ENCODE assay signal across 8 cellular contexts in genomic region chr5:37738057-37738691, GRCh38.
A peak's percentile ranks its signal among the peaks of the same experiment; 100 is the strongest.
DNase-seq lines count a peak whose midpoint lies in the region; ATAC-seq and TF ChIP-seq lines count a peak whose summit lies in the region.

No MANE protein-coding gene starts in this region.

- peaks cover 5% of the 10 kb centered on the region; the same call in 1 of the 2 replicates for H3K4me1 ChIP-seq in Panc1 (ENCODE audit: control insufficient read depth, insufficient read depth, low read length)

- H3K27ac Mint-ChIP-seq in stimulated activated naive CD8-positive, alpha-beta T cell treated with anti-CD3 and anti-CD28 coated beads, Interleukin-15, Interleukin-2, amounts not matched to agents 100 ng/mL and 50 ng/mL, for 24 hours: peak overlapping the region; percentile 52

- peak overlapping the region; percentile 42; the same call in 1 of the 2 replicates for H3K27ac ChIP-seq in Panc1 (ENCODE audit: low read length)

- no peaks in the 10 kb centered on the region for H3K27me3 ChIP-seq in Panc1 (ENCODE audit: control insufficient read depth, insufficient read depth, low read length)

- peak; percentile 84 for ATAC-seq in GM19372 (IDR thresholded peaks at IDR 0.05; ENCODE audit: low read depth, unreplicated experiment)
- ATAC-seq in HG03432 (IDR thresholded peaks at IDR 0.05; ENCODE audit: unreplicated experiment): peak; percentile 92
- ATAC-seq in Panc1: peak; percentile 81

- in situ Hi-C loops in Panc1 (cut with HindIII; ENCODE audit: low pct_unique_long_range_greater_than_20kb, low sequenced_read_pairs): no loop called here

- H3K27me3 Mint-ChIP-seq in stimulated activated naive CD8-positive, alpha-beta T cell treated with anti-CD3 and anti-CD28 coated beads, Interleukin-15, Interleukin-2, amounts not matched to agents 100 ng/mL and 50 ng/mL, for 24 hours: no peaks in the 10 kb centered on the region

- no peak overlapping the region for H3K4me3 ChIP-seq in Panc1 (ENCODE audit: low read depth in 2 of 2, low read length in 2 of 2)

- DNase-seq in COLO829 (ENCODE audit: low spot score): peak; percentile 46
- peak; percentile 91 for DNase-seq in Panc1 (ENCODE audit: low read depth, low spot score)
- peak; percentile 14 to 62 for DNase-seq in erythroblast (lab: John Stamatoyannopoulos, UW)
- no peak for DNase-seq in activated naive CD4-positive, alpha-beta T cell treated with Interleukin-2 at 50 U/mL for 16 hours
- no peak for DNase-seq in activated CD4-positive, CD25-positive, alpha-beta regulatory T cell (lab: John Stamatoyannopoulos, UW)

- CTCF ChIA-PET in Panc1 (lab: Charles Lee): interaction anchor here (0.7 kb wide), 1 partner anchor 288 kb away, joined by 3 read pairs; no protein-coding TSS in a partner anchor

- H3K36me3 Mint-ChIP-seq in stimulated activated naive CD8-positive, alpha-beta T cell treated with anti-CD3 and anti-CD28 coated beads, Interleukin-15, Interleukin-2, amounts not matched to agents 100 ng/mL and 50 ng/mL, for 24 hours (ENCODE audit: low read depth): peaks cover 58% of the 10 kb centered on the region

- POLR2A ChIA-PET in Panc1 (lab: Charles Lee): interaction anchor here (0.6 kb wide), 1 partner anchor 429 kb away, joined by 6 read pairs; no protein-coding TSS in a partner anchor

- H3K36me3 ChIP-seq in Panc1 (ENCODE audit: control insufficient read depth, insufficient read depth, low read length): no peaks in the 10 kb centered on the region

- no peaks in the 10 kb centered on the region for H3K9me3 ChIP-seq in Panc1 (ENCODE audit: control insufficient read depth, insufficient read depth, low read depth, low read length)

- no peak for TF ChIP-seq CTCF in Panc1 (IDR thresholded peaks at IDR 0.05)

- BruUV-seq in Panc1 (replicated peaks; lab: Mats Ljungman, UMichigan): no TSS peak

- intact Hi-C loops in Panc1 (cut with micrococcal nuclease; ENCODE audit: unreplicated experiment): no loop called here

- H3K9me3 Mint-ChIP-seq in stimulated activated naive CD8-positive, alpha-beta T cell treated with anti-CD3 and anti-CD28 coated beads, Interleukin-15, Interleukin-2, amounts not matched to agents 100 ng/mL and 50 ng/mL, for 24 hours: no peaks in the 10 kb centered on the region

- H3K4me3 Mint-ChIP-seq in stimulated activated naive CD8-positive, alpha-beta T cell treated with anti-CD3 and anti-CD28 coated beads, Interleukin-15, Interleukin-2, amounts not matched to agents 100 ng/mL and 50 ng/mL, for 24 hours: no peak overlapping the region

- peaks cover 18% of the 10 kb centered on the region for H3K4me1 Mint-ChIP-seq in stimulated activated naive CD8-positive, alpha-beta T cell treated with anti-CD3 and anti-CD28 coated beads, Interleukin-15, Interleukin-2, amounts not matched to agents 100 ng/mL and 50 ng/mL, for 24 hours (ENCODE audit: low read depth)

- no peak for TF ChIP-seq POLR2A in erythroblast (IDR thresholded peaks at IDR 0.05; ENCODE audit: low read length)

Comparison
In these comparisons a context has a peak if more than half of its experiments do, and no peak if none do; other contexts are left out.
1. DNase-seq: peak in COLO829 (single experiment), Panc1 (single experiment) and erythroblast (2 of 2); none in activated naive CD4-positive, alpha-beta T cell treated with Interleukin-2 at 50 U/mL for 16 hours (single experiment) and activated CD4-positive, CD25-positive, alpha-beta regulatory T cell (0 of 4).
2. Peak in every context shown above with its lines, with median percentiles within 50 percentile points of each other: ATAC-seq.